In genomic region chr10:46022978-46023702, GRCh38 we compare ENCODE assay signal across 1 cellular context.
TF ChIP-seq lines count a peak whose summit lies in the region.

No MANE protein-coding gene starts in this region.

TF ChIP-seq in HepG2, 621 proteins besides CTCF, POLR2A, EP300 and RAD21 (continued from another document and continues in another):
- TF ChIP-seq ZBTB49 (CRISPR knock-in tag; IDR thresholded peaks at IDR 0.05; ENCODE audit: borderline replicate concordance), result no peak
- peak; percentile 46; the same call in 1 of the 2 replicates for TF ChIP-seq ZNF652 (CRISPR knock-in tag; IDR thresholded peaks at IDR 0.05; ENCODE audit: borderline replicate concordance, low read depth)
- peak; percentile 92 for TF ChIP-seq RARA (CRISPR knock-in tag; IDR thresholded peaks at IDR 0.05)
- TF ChIP-seq KDM5A (IDR thresholded peaks at IDR 0.05; ENCODE audit: borderline replicate concordance, low read length), result no peak
- peak; percentile 85 for TF ChIP-seq MXD3 (CRISPR knock-in tag; IDR thresholded peaks at IDR 0.05)
- TF ChIP-seq KDM6A (CRISPR knock-in tag; IDR thresholded peaks at IDR 0.05; ENCODE audit: low read depth), result no peak
- no peak for TF ChIP-seq TAF15 (IDR thresholded peaks at IDR 0.05; ENCODE audit: low read depth, low read length, poor library complexity, severe bottlenecking)
- TF ChIP-seq PRPF4 (IDR thresholded peaks at IDR 0.05; ENCODE audit: low read depth, low read length, poor library complexity, severe bottlenecking), result no peak
- TF ChIP-seq KMT2B (CRISPR knock-in tag; IDR thresholded peaks at IDR 0.05), result no peak
- 0 out of 2 replicates have a peak, but pooled peaks have one; percentile 49 for TF ChIP-seq ATF3 (CRISPR knock-in tag; IDR thresholded peaks at IDR 0.05)
- TF ChIP-seq USF2 (IDR thresholded peaks at IDR 0.05; ENCODE audit: low read depth, low read length), result no peak
- TF ChIP-seq USF2 (CRISPR knock-in tag; IDR thresholded peaks at IDR 0.05; ENCODE audit: borderline replicate concordance), result no peak; the same call in 1 of the 2 replicates
- TF ChIP-seq FUBP1 (CRISPR knock-in tag; IDR thresholded peaks at IDR 0.05; ENCODE audit: borderline replicate concordance), result no peak
- TF ChIP-seq MBD4 (IDR thresholded peaks at IDR 0.05; ENCODE audit: borderline replicate concordance, low read length), result no peak
- peak; percentile 77; the same call in 1 of the 3 replicates for TF ChIP-seq MXI1 (IDR thresholded peaks at IDR 0.05; ENCODE audit: borderline replicate concordance, low read depth, low read length)
- TF ChIP-seq ZNF580 (CRISPR knock-in tag; IDR thresholded peaks at IDR 0.05; ENCODE audit: borderline replicate concordance, low read depth), result peak; percentile 87
- peak; percentile 91; the same call in 1 of the 2 replicates for TF ChIP-seq EEA1 (CRISPR knock-in tag; IDR thresholded peaks at IDR 0.05; ENCODE audit: borderline replicate concordance)
- TF ChIP-seq CEBPG (CRISPR knock-in tag; IDR thresholded peaks at IDR 0.05), result peak; percentile 32; the same call in 1 of the 2 replicates
- TF ChIP-seq SRSF1 (optimal IDR thresholded peaks at IDR 0.05; ENCODE audit: low read depth, low read length), result no peak
- peak; percentile 84 for TF ChIP-seq PAF1 (CRISPR knock-in tag; IDR thresholded peaks at IDR 0.05)
- TF ChIP-seq HMGXB3 (CRISPR knock-in tag; IDR thresholded peaks at IDR 0.05; ENCODE audit: borderline replicate concordance), result peak; percentile 65; the same call in 1 of the 2 replicates
- TF ChIP-seq ZNF251 (CRISPR knock-in tag; IDR thresholded peaks at IDR 0.05), result no peak
- peak; percentile 83 for TF ChIP-seq E2F1 (CRISPR knock-in tag; IDR thresholded peaks at IDR 0.05)
- TF ChIP-seq JUND (CRISPR knock-in tag; IDR thresholded peaks at IDR 0.05), result no peak; the same call in 1 of the 2 replicates
- TF ChIP-seq MATR3 (CRISPR knock-in tag; IDR thresholded peaks at IDR 0.05), result no peak
- no peak for TF ChIP-seq ZNF576 (CRISPR knock-in tag; IDR thresholded peaks at IDR 0.05)
- peak; percentile 91 for TF ChIP-seq TBX2 (CRISPR knock-in tag; IDR thresholded peaks at IDR 0.05; ENCODE audit: borderline replicate concordance)
- no peak for TF ChIP-seq ZNF276 (CRISPR knock-in tag; IDR thresholded peaks at IDR 0.05; ENCODE audit: low read depth)
- TF ChIP-seq ZBTB38 (CRISPR knock-in tag; IDR thresholded peaks at IDR 0.05), result peak; percentile 88
- peak; percentile 89 for TF ChIP-seq MXD1 (CRISPR knock-in tag; IDR thresholded peaks at IDR 0.05)
- peak; percentile 97 for TF ChIP-seq SALL1 (CRISPR knock-in tag; IDR thresholded peaks at IDR 0.05)
- TF ChIP-seq SMC3 (IDR thresholded peaks at IDR 0.05; ENCODE audit: low read length), result no peak
- no peak; the same call in 1 of the 2 replicates for TF ChIP-seq DNMT1 (CRISPR knock-in tag; IDR thresholded peaks at IDR 0.05)
- no peak for TF ChIP-seq REXO4 (CRISPR knock-in tag; IDR thresholded peaks at IDR 0.05; ENCODE audit: borderline replicate concordance)
- TF ChIP-seq ZSCAN29 (CRISPR knock-in tag; conservative IDR thresholded peaks at IDR 0.05), result peak; percentile 74; the same call in 1 of the 2 replicates
- TF ChIP-seq NFAT5 (CRISPR knock-in tag; IDR thresholded peaks at IDR 0.05), result peak; percentile 71; the same call in 1 of the 2 replicates
